ENCODE assay signal across 18 cellular contexts in the genomic region with DNA sequence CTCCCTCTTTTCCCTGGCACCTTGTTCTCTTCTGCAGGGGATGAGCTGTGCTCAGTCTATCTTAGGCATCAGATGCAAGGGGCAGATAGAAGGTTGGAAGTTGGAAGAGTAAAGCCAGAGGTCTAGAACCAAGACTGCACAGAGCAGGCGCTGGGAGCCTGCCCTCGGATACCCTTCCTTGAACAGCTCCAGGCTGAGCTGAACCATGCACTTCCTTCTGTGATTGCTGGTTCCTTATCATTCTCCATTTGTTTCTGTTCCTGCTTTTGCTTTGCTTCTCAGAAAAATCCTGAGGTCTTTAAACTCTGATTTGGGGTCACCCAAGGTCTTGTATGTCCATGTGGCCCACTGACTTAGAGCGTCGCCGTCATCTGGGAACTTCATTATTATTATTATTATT.
"Had no signal": no experiment of that assay in that cellular context is flagged by ENCODE, and none has a peak within 500 bp of the region (broad histone marks: within the 10 kb centered on the region; RNA-seq: fewer than 3 reads in every experiment).

No MANE protein-coding gene starts in this region.

- H3K9me3 Mint-ChIP-seq: activated CD4-positive, alpha-beta memory T cell treated with anti-CD3 and anti-CD28 coated beads, Interleukin-2, amount 10 ng/mL, durations not matched to agents 7 days and 5 days; activated naive CD4-positive, alpha-beta T cell treated with anti-CD3 and anti-CD28 coated beads for 36 hours; mesothelial cell of epicardium; nephron had no signal

- H3K4me3 ChIP-seq: adrenal gland, breast epithelium, esophagus muscularis mucosa, lung, sigmoid colon had no signal

- H3K36me3 ChIP-seq: adrenal gland, breast epithelium had no signal

- H3K4me3 Mint-ChIP-seq: activated CD4-positive, alpha-beta memory T cell treated with anti-CD3 and anti-CD28 coated beads, Interleukin-2, amount 10 ng/mL, durations not matched to agents 7 days and 5 days; activated CD8-positive, alpha-beta memory T cell treated with anti-CD3 and anti-CD28 coated beads, Interleukin-2, amount 10 ng/mL, durations not matched to agents 7 days and 5 days; activated naive CD4-positive, alpha-beta T cell treated with anti-CD3 and anti-CD28 coated beads for 36 hours; mesothelial cell of epicardium; nephron had no signal

- H3K4me1 ChIP-seq: breast epithelium, parathyroid adenoma had no signal

- H3K27me3 ChIP-seq: adrenal gland, breast epithelium, esophagus muscularis mucosa, sigmoid colon had no signal

- H3K27ac ChIP-seq: adrenal gland, breast epithelium, esophagus muscularis mucosa, parathyroid adenoma, sigmoid colon had no signal

- ATAC-seq: activated CD8-positive, alpha-beta memory T cell treated with anti-CD3 and anti-CD28 coated beads, Interleukin-2, amount 10 ng/mL, durations not matched to agents 7 days and 5 days had no signal

- H3K36me3 Mint-ChIP-seq: mesothelial cell of epicardium had no signal

- H3K9me3 ChIP-seq: adrenal gland, breast epithelium, esophagus muscularis mucosa, sigmoid colon had no signal

- H3K27me3 Mint-ChIP-seq: activated CD4-positive, alpha-beta memory T cell treated with anti-CD3 and anti-CD28 coated beads, Interleukin-2, amount 10 ng/mL, durations not matched to agents 7 days and 5 days; activated CD8-positive, alpha-beta memory T cell treated with anti-CD3 and anti-CD28 coated beads, Interleukin-2, amount 10 ng/mL, durations not matched to agents 7 days and 5 days had no signal

- H3K27ac Mint-ChIP-seq: activated CD4-positive, alpha-beta memory T cell treated with anti-CD3 and anti-CD28 coated beads, Interleukin-2, amount 10 ng/mL, durations not matched to agents 7 days and 5 days; activated CD8-positive, alpha-beta memory T cell treated with anti-CD3 and anti-CD28 coated beads, Interleukin-2, amount 10 ng/mL, durations not matched to agents 7 days and 5 days; activated naive CD4-positive, alpha-beta T cell treated with anti-CD3 and anti-CD28 coated beads for 36 hours; mesothelial cell of epicardium; nephron had no signal

- DNase-seq: activated CD4-positive, alpha-beta memory T cell treated with anti-CD3 and anti-CD28 coated beads, Interleukin-2, amount 10 ng/mL, durations not matched to agents 7 days and 5 days; activated CD4-positive, alpha-beta T cell treated with anti-CD3 and anti-CD28 coated beads for 4 hours; activated CD8-positive, alpha-beta memory T cell treated with anti-CD3 and anti-CD28 coated beads, Interleukin-2, amount 10 ng/mL, durations not matched to agents 7 days and 5 days; activated naive CD4-positive, alpha-beta T cell treated with anti-CD3 and anti-CD28 coated beads for 36 hours; cerebellar nuclear complex; cortex of kidney; effector memory CD4-positive, alpha-beta T cell; sigmoid colon; stimulated activated CD4-positive, alpha-beta T cell treated with anti-CD3 and anti-CD28 coated beads, Interleukin-4, amount 100 ng/mL, for 4 hours; stimulated activated naive CD4-positive, alpha-beta T cell; T-helper 2 cell had no signal
